In genomic region chr6:18302561-18303439, GRCh38 we compare ENCODE assay signal across 11 cellular contexts. TPM values are rescaled to one million over a fixed set of nuclear protein-coding genes. Genes with fewer than 3 reads are reported as not detected.
A peak's percentile ranks its signal among the peaks of the same experiment; 100 is the strongest.
DNase-seq lines count a peak whose midpoint lies in the region; ATAC-seq and TF ChIP-seq lines count a peak whose summit lies in the region.
"Had no signal": no experiment of that assay in that cellular context is flagged by ENCODE, and none has a peak within 500 bp of the region (broad histone marks: within the 10 kb centered on the region; RNA-seq: fewer than 3 reads in every experiment).

No MANE protein-coding gene starts in this region.

- H3K27me3 ChIP-seq in IMR-90 (ENCODE audit: control insufficient read depth, insufficient read depth, low read length), result no peaks in the 10 kb centered on the region
- no peaks in the 10 kb centered on the region for H3K27me3 ChIP-seq in brain microvascular endothelial cell (replicated peaks)
- H3K27me3 ChIP-seq in osteoblast (ENCODE audit: insufficient read depth, low read length), result no peaks in the 10 kb centered on the region
- H3K27me3 ChIP-seq: dorsolateral prefrontal cortex had no signal

- no peak overlapping the region for H3K14ac ChIP-seq in IMR-90 (replicated peaks; ENCODE audit: low read depth, low read length)

- no peaks in the 10 kb centered on the region for H4K20me1 ChIP-seq in IMR-90 (ENCODE audit: insufficient read depth, low read length)
- no peaks in the 10 kb centered on the region for H4K20me1 ChIP-seq in osteoblast (ENCODE audit: insufficient read depth, low read length)

- TF ChIP-seq POLR2A in IMR-90 (IDR thresholded peaks at IDR 0.05; ENCODE audit: low read depth, low read length), result no peak

- no peak overlapping the region for H3K4me2 ChIP-seq in IMR-90 (ENCODE audit: low read depth, low read length)
- no peak overlapping the region for H3K4me2 ChIP-seq in osteoblast (ENCODE audit: insufficient read depth, low read length)

- no peak overlapping the region for H3K4me3 ChIP-seq in IMR-90 (ENCODE audit: insufficient read depth, low read depth, low read length)
- no peak overlapping the region for H3K4me3 ChIP-seq in brain microvascular endothelial cell (ENCODE audit: low read depth, low read length)
- no peak overlapping the region for H3K4me3 ChIP-seq in osteoblast (ENCODE audit: insufficient read depth, low read length)
- H3K4me3 ChIP-seq: dorsolateral prefrontal cortex, HAP-1 had no signal

- no peak overlapping the region for H2AK9ac ChIP-seq in IMR-90 (replicated peaks; ENCODE audit: low read depth, low read length, poor library complexity)

- peaks cover 9% of the 10 kb centered on the region for H3K9me1 ChIP-seq in IMR-90 (ENCODE audit: insufficient read depth, low read length)

- no peak overlapping the region for H3K56ac ChIP-seq in IMR-90 (ENCODE audit: extremely low read depth, insufficient read depth, low read length)

- no peak for ATAC-seq in activated CD8-positive, alpha-beta T cell treated with anti-CD3 and anti-CD28 coated beads for 36 hours
- no peak for ATAC-seq in activated CD8-positive, alpha-beta T cell treated with anti-CD3 and anti-CD28 coated beads, Interleukin-2, amount 10 ng/mL, durations not matched to agents 7 days and 5 days
- ATAC-seq in IMR-90 (ENCODE audit: low read depth), result no peak
- ATAC-seq in activated naive CD4-positive, alpha-beta T cell treated with anti-CD3 and anti-CD28 coated beads, Interleukin-2, amount 50 U/mL, for 72 hours, result no peak

- no peak overlapping the region for H3K18ac ChIP-seq in IMR-90 (ENCODE audit: low read depth, low read length)

- H2AK5ac ChIP-seq in IMR-90 (ENCODE audit: low read depth, low read length), result no peak overlapping the region

- no peak overlapping the region for H4K91ac ChIP-seq in IMR-90 (ENCODE audit: insufficient read depth, low read depth, low read length)

- no peak overlapping the region for H4K8ac ChIP-seq in IMR-90 (ENCODE audit: low read depth in 2 of 2, low read length in 2 of 2)

- no peak overlapping the region for H3K27ac Mint-ChIP-seq in activated CD8-positive, alpha-beta T cell treated with anti-CD3 and anti-CD28 coated beads for 36 hours
- H3K27ac Mint-ChIP-seq in activated CD8-positive, alpha-beta T cell treated with anti-CD3 and anti-CD28 coated beads, Interleukin-2, amount 10 ng/mL, durations not matched to agents 7 days and 5 days, result no peak overlapping the region
- H3K27ac Mint-ChIP-seq in activated naive CD4-positive, alpha-beta T cell treated with anti-CD3 and anti-CD28 coated beads, Interleukin-2, amount 50 U/mL, for 72 hours, result no peak overlapping the region
- H3K27ac Mint-ChIP-seq in activated CD4-positive, alpha-beta memory T cell treated with anti-CD3 and anti-CD28 coated beads, Interleukin-2, amount 10 ng/mL, durations not matched to agents 7 days and 5 days, result no peak overlapping the region

- no peaks in the 10 kb centered on the region for H3K36me3 Mint-ChIP-seq in activated CD8-positive, alpha-beta T cell treated with anti-CD3 and anti-CD28 coated beads for 36 hours (ENCODE audit: low read depth)
- no peaks in the 10 kb centered on the region for H3K36me3 Mint-ChIP-seq in activated CD8-positive, alpha-beta T cell treated with anti-CD3 and anti-CD28 coated beads, Interleukin-2, amount 10 ng/mL, durations not matched to agents 7 days and 5 days (ENCODE audit: low read depth)
- H3K36me3 Mint-ChIP-seq in activated naive CD4-positive, alpha-beta T cell treated with anti-CD3 and anti-CD28 coated beads, Interleukin-2, amount 50 U/mL, for 72 hours, result no peaks in the 10 kb centered on the region
- H3K36me3 Mint-ChIP-seq in activated CD4-positive, alpha-beta memory T cell treated with anti-CD3 and anti-CD28 coated beads, Interleukin-2, amount 10 ng/mL, durations not matched to agents 7 days and 5 days (ENCODE audit: low read depth), result no peaks in the 10 kb centered on the region

- DNase-seq in activated CD8-positive, alpha-beta T cell treated with anti-CD3 and anti-CD28 coated beads for 36 hours, result peak; percentile 5
- DNase-seq in activated CD8-positive, alpha-beta T cell treated with anti-CD3 and anti-CD28 coated beads, Interleukin-2, amount 10 ng/mL, durations not matched to agents 7 days and 5 days, result no peak
- peak; percentile 12 for DNase-seq in IMR-90
- no peak for DNase-seq in brain microvascular endothelial cell
- no peak for DNase-seq in osteoblast (ENCODE audit: insufficient read length, low spot score, missing footprints)
- DNase-seq in activated naive CD4-positive, alpha-beta T cell treated with anti-CD3 and anti-CD28 coated beads, Interleukin-2, amount 50 U/mL, for 72 hours (ENCODE audit: low spot score in 2 of 2), result no peak
- no peak for DNase-seq in pons (ENCODE audit: low spot score)
- no peak for DNase-seq in activated CD4-positive, alpha-beta memory T cell treated with anti-CD3 and anti-CD28 coated beads, Interleukin-2, amount 10 ng/mL, durations not matched to agents 7 days and 5 days
- DNase-seq: dorsolateral prefrontal cortex, NCI-H446 treated with DMSO at 0.1 percent for 48 hours had no signal

- H4K5ac ChIP-seq in IMR-90 (ENCODE audit: low read depth, low read length), result no peak overlapping the region

- H3K27me3 Mint-ChIP-seq in activated CD8-positive, alpha-beta T cell treated with anti-CD3 and anti-CD28 coated beads for 36 hours, result no peaks in the 10 kb centered on the region
- H3K27me3 Mint-ChIP-seq in activated CD8-positive, alpha-beta T cell treated with anti-CD3 and anti-CD28 coated beads, Interleukin-2, amount 10 ng/mL, durations not matched to agents 7 days and 5 days (ENCODE audit: low read depth), result peaks cover 6% of the 10 kb centered on the region
- H3K27me3 Mint-ChIP-seq in activated CD4-positive, alpha-beta memory T cell treated with anti-CD3 and anti-CD28 coated beads, Interleukin-2, amount 10 ng/mL, durations not matched to agents 7 days and 5 days, result no peaks in the 10 kb centered on the region

- no peaks in the 10 kb centered on the region for H3K79me1 ChIP-seq in IMR-90 (ENCODE audit: low read depth in 1 of 2, low read length in 2 of 2)

- H3K9me3 Mint-ChIP-seq in activated CD8-positive, alpha-beta T cell treated with anti-CD3 and anti-CD28 coated beads for 36 hours, result no peaks in the 10 kb centered on the region
- H3K9me3 Mint-ChIP-seq in activated CD8-positive, alpha-beta T cell treated with anti-CD3 and anti-CD28 coated beads, Interleukin-2, amount 10 ng/mL, durations not matched to agents 7 days and 5 days (ENCODE audit: insufficient read depth), result no peaks in the 10 kb centered on the region
- H3K9me3 Mint-ChIP-seq in activated naive CD4-positive, alpha-beta T cell treated with anti-CD3 and anti-CD28 coated beads, Interleukin-2, amount 50 U/mL, for 72 hours, result no peaks in the 10 kb centered on the region
- no peaks in the 10 kb centered on the region for H3K9me3 Mint-ChIP-seq in activated CD4-positive, alpha-beta memory T cell treated with anti-CD3 and anti-CD28 coated beads, Interleukin-2, amount 10 ng/mL, durations not matched to agents 7 days and 5 days

- H2BK5ac ChIP-seq in IMR-90 (ENCODE audit: low read depth, low read length, poor library complexity, severe bottlenecking), result no peak overlapping the region

- H3K4me3 Mint-ChIP-seq in activated CD8-positive, alpha-beta T cell treated with anti-CD3 and anti-CD28 coated beads for 36 hours, result no peak overlapping the region
- H3K4me3 Mint-ChIP-seq in activated CD8-positive, alpha-beta T cell treated with anti-CD3 and anti-CD28 coated beads, Interleukin-2, amount 10 ng/mL, durations not matched to agents 7 days and 5 days, result no peak overlapping the region
- no peak overlapping the region for H3K4me3 Mint-ChIP-seq in activated CD4-positive, alpha-beta memory T cell treated with anti-CD3 and anti-CD28 coated beads, Interleukin-2, amount 10 ng/mL, durations not matched to agents 7 days and 5 days

- in situ Hi-C loops in IMR-90 (cut with MboI; ENCODE audit: low sequenced_read_pairs) (no loop called here), brain microvascular endothelial cell (cut with HindIII; ENCODE audit: low pct_ligation_motif_present, low sequenced_read_pairs) (loop anchor here (25.0 kb wide), 1 partner anchor 185 kb away; no protein-coding TSS in a partner anchor)

- no peaks in the 10 kb centered on the region for H3K4me1 Mint-ChIP-seq in activated CD8-positive, alpha-beta T cell treated with anti-CD3 and anti-CD28 coated beads for 36 hours (ENCODE audit: low read depth)
- no peaks in the 10 kb centered on the region for H3K4me1 Mint-ChIP-seq in activated CD8-positive, alpha-beta T cell treated with anti-CD3 and anti-CD28 coated beads, Interleukin-2, amount 10 ng/mL, durations not matched to agents 7 days and 5 days (ENCODE audit: low read depth)
- no peaks in the 10 kb centered on the region for H3K4me1 Mint-ChIP-seq in activated CD4-positive, alpha-beta memory T cell treated with anti-CD3 and anti-CD28 coated beads, Interleukin-2, amount 10 ng/mL, durations not matched to agents 7 days and 5 days

- no TSS peak for BruUV-seq in IMR-90 (replicated peaks; lab: Mats Ljungman, UMichigan)

- H3K9me3 ChIP-seq in IMR-90 (ENCODE audit: control insufficient read depth, insufficient read depth, low read length) (no peaks in the 10 kb centered on the region), osteoblast (ENCODE audit: low read depth, low read length) (no peaks in the 10 kb centered on the region)
- H3K9me3 ChIP-seq: HAP-1 had no signal

- no peak overlapping the region for H2BK120ac ChIP-seq in IMR-90 (ENCODE audit: low read depth, low read length)

- CTCF ChIA-PET in activated CD8-positive, alpha-beta T cell treated with anti-CD3 and anti-CD28 coated beads for 36 hours (lab: Charles Lee), result interaction anchor here (0.8 kb wide), 1 partner anchor 15 kb away, joined by 3 read pairs; no protein-coding TSS in a partner anchor
- CTCF ChIA-PET in activated CD8-positive, alpha-beta T cell treated with anti-CD3 and anti-CD28 coated beads, Interleukin-2, amount 10 ng/mL, durations not matched to agents 7 days and 5 days (lab: Charles Lee), result no interaction called here
- CTCF ChIA-PET in IMR-90 (lab: Yijun Ruan, JAX), result interaction anchor here (0.9 kb wide), 1 partner anchor 50 kb away, joined by 5 read pairs; no protein-coding TSS in a partner anchor
- CTCF ChIA-PET in activated CD4-positive, alpha-beta memory T cell treated with anti-CD3 and anti-CD28 coated beads, Interleukin-2, amount 10 ng/mL, durations not matched to agents 7 days and 5 days (lab: Charles Lee), result no interaction called here

- POLR2A ChIA-PET in activated CD8-positive, alpha-beta T cell treated with anti-CD3 and anti-CD28 coated beads for 36 hours (lab: Charles Lee), result interaction anchor here (0.7 kb wide), 1 partner anchor 10 kb away, joined by 6 read pairs; no protein-coding TSS in a partner anchor
- POLR2A ChIA-PET in activated CD8-positive, alpha-beta T cell treated with anti-CD3 and anti-CD28 coated beads, Interleukin-2, amount 10 ng/mL, durations not matched to agents 7 days and 5 days (lab: Charles Lee), result no interaction called here
- POLR2A ChIA-PET in IMR-90 (lab: Charles Lee; ENCODE audit: unreplicated experiment), result no interaction called here
- POLR2A ChIA-PET in activated CD4-positive, alpha-beta memory T cell treated with anti-CD3 and anti-CD28 coated beads, Interleukin-2, amount 10 ng/mL, durations not matched to agents 7 days and 5 days (lab: Charles Lee), result no interaction called here

- no peaks in the 10 kb centered on the region for H3K79me2 ChIP-seq in osteoblast (ENCODE audit: insufficient read depth, low read length)

- H3K9ac ChIP-seq in IMR-90 (ENCODE audit: low read depth, low read length), result no peak overlapping the region

- no peak for TF ChIP-seq RAD21 in IMR-90 (IDR thresholded peaks at IDR 0.05; ENCODE audit: low read length)

- H3K27ac ChIP-seq in IMR-90 (ENCODE audit: insufficient read depth, low read length), result no peak overlapping the region
- H3K27ac ChIP-seq in brain microvascular endothelial cell, result no peak overlapping the region
- no peak overlapping the region for H3K27ac ChIP-seq in osteoblast (ENCODE audit: low read depth, low read length)
- H3K27ac ChIP-seq: dorsolateral prefrontal cortex had no signal

- dilution Hi-C loops in IMR-90 (cut with HindIII; ENCODE audit: low sequenced_read_pairs, unreplicated experiment), result no loop called here

- no peak overlapping the region; the same call in 1 of the 2 replicates for H2BK20ac ChIP-seq in IMR-90 (ENCODE audit: low read depth, low read length)

- H3K4ac ChIP-seq in IMR-90 (ENCODE audit: low read depth, low read length), result no peak overlapping the region

- H2AFZ ChIP-seq in IMR-90 (replicated peaks; ENCODE audit: low read length, poor library complexity) (peak overlapping the region; percentile 23), osteoblast (ENCODE audit: low read length) (no peak overlapping the region)

- no CpG with 5 or more reads among the region's 8 CpGs for WGBS in IMR-90 (ENCODE audit: extremely low coverage in 2 of 2, insufficient read length in 1 of 2), 2 experiments

- no peak for TF ChIP-seq CTCF in activated CD8-positive, alpha-beta T cell treated with anti-CD3 and anti-CD28 coated beads for 36 hours (IDR thresholded peaks at IDR 0.05)
- TF ChIP-seq CTCF in IMR-90 (conservative IDR thresholded peaks at IDR 0.05; ENCODE audit: low read depth, low read length), result 0 out of 2 replicates have a peak, but pooled peaks have one; percentile 7
- TF ChIP-seq CTCF in brain microvascular endothelial cell (IDR thresholded peaks at IDR 0.05; ENCODE audit: low read depth, low read length, missing control alignments), result peak; percentile 31
- TF ChIP-seq CTCF in osteoblast (IDR thresholded peaks at IDR 0.05; ENCODE audit: extremely low read depth, low read depth, low read length), result peak; percentile 19

- H3K23ac ChIP-seq in IMR-90 (ENCODE audit: low read depth, low read length), result no peak overlapping the region

- no peaks in the 10 kb centered on the region for H3K36me3 ChIP-seq in IMR-90 (ENCODE audit: control insufficient read depth, insufficient read depth, low read length)
- H3K36me3 ChIP-seq in brain microvascular endothelial cell (replicated peaks), result no peaks in the 10 kb centered on the region
- H3K36me3 ChIP-seq in osteoblast (ENCODE audit: insufficient read depth, low read length), result no peaks in the 10 kb centered on the region
- H3K36me3 ChIP-seq: HAP-1 had no signal

- H2BK15ac ChIP-seq in IMR-90 (ENCODE audit: low read depth, low read length), result no peak overlapping the region

- H3K4me1 ChIP-seq in IMR-90 (ENCODE audit: control insufficient read depth, insufficient read depth, low read length) (peaks cover 6% of the 10 kb centered on the region), osteoblast (ENCODE audit: insufficient read depth, low read length) (peaks cover 16% of the 10 kb centered on the region)

- intact Hi-C loops in activated CD8-positive, alpha-beta T cell treated with anti-CD3 and anti-CD28 coated beads for 36 hours (cut with micrococcal nuclease), result no loop called here
- intact Hi-C loops in IMR-90 (cut with micrococcal nuclease), result no loop called here

RNA-seq across cellular contexts. Expression of gene DEK, which starts 38.5 kb away (rescaled TPM):
- 100 to 1,000 TPM; 185 to 191 TPM for total RNA-seq in activated CD8-positive, alpha-beta T cell treated with anti-CD3 and anti-CD28 coated beads for 36 hours
- 100 to 1,000 TPM; 251 to 255 TPM for total RNA-seq in activated CD8-positive, alpha-beta T cell treated with anti-CD3 and anti-CD28 coated beads, Interleukin-2, amount 10 ng/mL, durations not matched to agents 7 days and 5 days
- total RNA-seq in IMR-90 (2012; rRNA removed) (33.5 and 82.8 TPM in 2 replicates), osteoblast (102 and 113 TPM in 2 replicates)
- 37.1 and 37.4 TPM in 2 replicates for polyA plus RNA-seq in IMR-90 (2012; rRNA removed)
- 9.5 and 16.0 TPM in 2 replicates for polyA plus RNA-seq in IMR-90 (2012; cell fraction: cytosol; rRNA removed)
- 5.2 and 18.1 TPM in 2 replicates for polyA plus RNA-seq in IMR-90 (2012; cell fraction: nucleus; rRNA removed; ENCODE audit: low replicate concordance)
- total RNA-seq in activated naive CD4-positive, alpha-beta T cell treated with anti-CD3 and anti-CD28 coated beads, Interleukin-2, amount 50 U/mL, for 72 hours, result 100 to 1,000 TPM; 185 to 239 TPM
- total RNA-seq in activated CD4-positive, alpha-beta memory T cell treated with anti-CD3 and anti-CD28 coated beads, Interleukin-2, amount 10 ng/mL, durations not matched to agents 7 days and 5 days, result 100 to 1,000 TPM; 194 to 203 TPM

Comparison
In these comparisons a context has a peak if more than half of its experiments do, and no peak if none do; other contexts are left out.
1. DNase-seq: peak in activated CD8-positive, alpha-beta T cell treated with anti-CD3 and anti-CD28 coated beads for 36 hours (single experiment) and IMR-90 (single experiment); none in activated CD8-positive, alpha-beta T cell treated with anti-CD3 and anti-CD28 coated beads, Interleukin-2, amount 10 ng/mL, durations not matched to agents 7 days and 5 days (single experiment), brain microvascular endothelial cell (single experiment), osteoblast (single experiment), activated naive CD4-positive, alpha-beta T cell treated with anti-CD3 and anti-CD28 coated beads, Interleukin-2, amount 50 U/mL, for 72 hours (0 of 2), pons (single experiment) and activated CD4-positive, alpha-beta memory T cell treated with anti-CD3 and anti-CD28 coated beads, Interleukin-2, amount 10 ng/mL, durations not matched to agents 7 days and 5 days (single experiment).
2. CTCF ChIA-PET loops: an anchor here in activated CD8-positive, alpha-beta T cell treated with anti-CD3 and anti-CD28 coated beads for 36 hours (0.8 kb wide) and IMR-90 (0.9 kb wide); none called in activated CD8-positive, alpha-beta T cell treated with anti-CD3 and anti-CD28 coated beads, Interleukin-2, amount 10 ng/mL, durations not matched to agents 7 days and 5 days and activated CD4-positive, alpha-beta memory T cell treated with anti-CD3 and anti-CD28 coated beads, Interleukin-2, amount 10 ng/mL, durations not matched to agents 7 days and 5 days.